ENCODE assay signal across 18 cellular contexts in genomic region chr22:37409557-37409956, GRCh38. TPM values are rescaled to one million over a fixed set of nuclear protein-coding genes. Genes with fewer than 3 reads are reported as not detected.
"Had no signal": no experiment of that assay in that cellular context is flagged by ENCODE, and none has a peak within 500 bp of the region (broad histone marks: within the 10 kb centered on the region; RNA-seq: fewer than 3 reads in every experiment).

No MANE protein-coding gene starts in this region.

- H3K27ac ChIP-seq: ascending aorta, breast epithelium, esophagus squamous epithelium, neural progenitor cell, pancreas, tibial artery had no signal

- H3K9me3 Mint-ChIP-seq: activated naive CD4-positive, alpha-beta T cell treated with anti-CD3 and anti-CD28 coated beads, Interleukin-2, amount 10 ng/mL, durations not matched to agents 7 days and 5 days; activated T-helper 2 cell treated with anti-CD3 and anti-CD28 coated beads, Interferon-gamma antibody, Interleukin-2, Interleukin-4, amounts not matched to agents 10 μg/mL and 5 μg/mL and 100 μg/mL, durations not matched to agents 14 hours and 24 hours and 36 hours; mesothelial cell of epicardium; neural progenitor cell; stimulated activated effector memory CD8-positive, alpha-beta T cell treated with anti-CD3 and anti-CD28 coated beads, Interleukin-12 subunit alpha, Interleukin-12 subunit beta, amount 100 ng/mL, for 72 hours; T-helper 2 cell treated with Interferon-gamma antibody and Interleukin-4, amounts not matched to agents 5 μg/mL and 100 μg/mL, for 36 hours had no signal

- H3K27me3 ChIP-seq: ascending aorta, breast epithelium, neural progenitor cell, pancreas had no signal

- H2AFZ ChIP-seq: neural progenitor cell had no signal

- H3K9ac ChIP-seq: neural progenitor cell had no signal

- H3K4me1 ChIP-seq: ascending aorta, breast epithelium, esophagus squamous epithelium, pancreas, tibial artery had no signal

- H3K27ac Mint-ChIP-seq: activated CD8-positive, alpha-beta memory T cell treated with anti-CD3 and anti-CD28 coated beads, Interleukin-2, amount 10 ng/mL, durations not matched to agents 7 days and 5 days; activated naive CD4-positive, alpha-beta T cell treated with anti-CD3 and anti-CD28 coated beads, Interleukin-2, amount 10 ng/mL, durations not matched to agents 7 days and 5 days; activated T-helper 2 cell treated with anti-CD3 and anti-CD28 coated beads, Interferon-gamma antibody, Interleukin-2, Interleukin-4, amounts not matched to agents 10 μg/mL and 5 μg/mL and 100 μg/mL, durations not matched to agents 14 hours and 24 hours and 36 hours; mesothelial cell of epicardium; neural progenitor cell; stimulated activated effector memory CD8-positive, alpha-beta T cell treated with anti-CD3 and anti-CD28 coated beads, Interleukin-12 subunit alpha, Interleukin-12 subunit beta, amount 100 ng/mL, for 72 hours; T-helper 2 cell treated with Interferon-gamma antibody and Interleukin-4, amounts not matched to agents 5 μg/mL and 100 μg/mL, for 36 hours had no signal

- H3K36me3 Mint-ChIP-seq: activated CD8-positive, alpha-beta memory T cell treated with anti-CD3 and anti-CD28 coated beads, Interleukin-2, amount 10 ng/mL, durations not matched to agents 7 days and 5 days; activated naive CD4-positive, alpha-beta T cell treated with anti-CD3 and anti-CD28 coated beads, Interleukin-2, amount 10 ng/mL, durations not matched to agents 7 days and 5 days; mesothelial cell of epicardium; neural progenitor cell; stimulated activated effector memory CD8-positive, alpha-beta T cell treated with anti-CD3 and anti-CD28 coated beads, Interleukin-12 subunit alpha, Interleukin-12 subunit beta, amount 100 ng/mL, for 72 hours had no signal

- H3K4me1 Mint-ChIP-seq: mesothelial cell of epicardium had no signal

- H3K36me3 ChIP-seq: ascending aorta, breast epithelium, esophagus squamous epithelium, neural progenitor cell, pancreas, tibial artery had no signal

- H3K4me3 ChIP-seq: ascending aorta, esophagus squamous epithelium, neural progenitor cell, pancreas, tibial artery had no signal

- DNase-seq: activated CD4-positive, alpha-beta T cell treated with anti-CD3 and anti-CD28 coated beads for 1 hour; activated CD4-positive, alpha-beta T cell treated with anti-CD3 and anti-CD28 coated beads, Interleukin-2, amount 50 U/mL, for 4 hours; activated CD8-positive, alpha-beta memory T cell treated with anti-CD3 and anti-CD28 coated beads, Interleukin-2, amount 10 ng/mL, durations not matched to agents 7 days and 5 days; activated naive CD4-positive, alpha-beta T cell treated with anti-CD3 and anti-CD28 coated beads, Interleukin-2, amount 10 ng/mL, durations not matched to agents 7 days and 5 days; activated T-cell treated with anti-CD3 and anti-CD28 coated beads, Interleukin-2, amount 50 U/mL, for 1 hour; cerebellar nuclear complex; effector CD8-positive, alpha-beta T cell; esophagus squamous epithelium; stimulated activated CD4-positive, alpha-beta T cell treated with anti-CD3 and anti-CD28 coated beads, Interleukin-2, amount 100 ng/mL, for 24 hours had no signal

- H3K4me3 Mint-ChIP-seq: activated CD8-positive, alpha-beta memory T cell treated with anti-CD3 and anti-CD28 coated beads, Interleukin-2, amount 10 ng/mL, durations not matched to agents 7 days and 5 days; activated naive CD4-positive, alpha-beta T cell treated with anti-CD3 and anti-CD28 coated beads, Interleukin-2, amount 10 ng/mL, durations not matched to agents 7 days and 5 days; mesothelial cell of epicardium; neural progenitor cell; stimulated activated effector memory CD8-positive, alpha-beta T cell treated with anti-CD3 and anti-CD28 coated beads, Interleukin-12 subunit alpha, Interleukin-12 subunit beta, amount 100 ng/mL, for 72 hours; T-helper 2 cell treated with Interferon-gamma antibody and Interleukin-4, amounts not matched to agents 5 μg/mL and 100 μg/mL, for 36 hours had no signal

- H3K4me2 ChIP-seq: neural progenitor cell had no signal

- ATAC-seq: activated CD8-positive, alpha-beta memory T cell treated with anti-CD3 and anti-CD28 coated beads, Interleukin-2, amount 10 ng/mL, durations not matched to agents 7 days and 5 days; stimulated activated effector memory CD8-positive, alpha-beta T cell treated with anti-CD3 and anti-CD28 coated beads, Interleukin-12 subunit alpha, Interleukin-12 subunit beta, amount 100 ng/mL, for 72 hours had no signal

- H3K9me3 ChIP-seq: ascending aorta, breast epithelium, esophagus squamous epithelium, pancreas, tibial artery had no signal

RNA-seq across cellular contexts. Expression of gene ELFN2, which starts 17.7 kb away (rescaled TPM):
- total RNA-seq: ascending aorta, breast epithelium, esophagus squamous epithelium had no signal
